8 cellular contexts compared by ENCODE assay signal in the genomic region with DNA sequence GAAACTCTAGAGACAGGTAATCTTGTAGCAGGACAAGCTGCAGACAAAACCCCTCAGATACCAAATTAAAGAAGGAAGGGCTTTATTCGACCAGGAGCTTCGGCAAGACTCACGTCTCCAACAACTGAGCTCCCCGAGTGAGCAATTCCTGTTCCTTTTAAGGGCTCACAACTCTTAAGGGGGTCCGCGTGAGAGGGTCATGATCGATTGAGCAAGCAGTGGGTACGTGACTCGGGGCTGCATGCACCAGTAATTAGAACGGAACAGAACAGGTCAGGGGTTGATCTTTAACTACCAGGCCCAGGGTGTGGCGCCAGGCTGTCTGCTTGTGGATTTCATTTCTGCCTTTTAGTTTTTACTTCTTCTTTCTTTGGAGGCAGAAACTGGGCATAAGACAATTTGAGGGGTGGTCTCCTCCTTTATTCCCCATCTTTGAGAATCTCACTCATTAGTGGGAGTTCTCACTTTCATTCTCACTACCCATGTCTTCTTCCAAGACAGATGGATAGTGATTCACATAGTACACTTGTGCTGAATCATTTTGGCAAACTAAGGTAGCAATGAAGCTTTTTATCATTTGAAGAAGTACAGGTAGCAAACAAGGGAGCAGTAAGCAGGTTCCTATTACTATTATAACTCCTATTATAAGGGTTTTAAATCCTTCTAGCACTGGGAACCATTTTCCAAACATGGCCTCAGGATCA. TPM values are rescaled to one million over a fixed set of nuclear protein-coding genes. Genes with fewer than 3 reads are reported as not detected.
DNase-seq lines count a peak whose midpoint lies in the region; ATAC-seq and TF ChIP-seq lines count a peak whose summit lies in the region.
"Not testable (repeated sequence)": the region's sequence is repeated elsewhere in the genome, so short reads cannot be mapped to it uniquely, and the experiment has no call there.

No MANE protein-coding gene starts in this region.

- TF ChIP-seq CTCF in OCI-LY3 (IDR thresholded peaks at IDR 0.05; ENCODE audit: low read depth, low read length); colonic mucosa (IDR thresholded peaks at IDR 0.05); type B pancreatic cell (conservative IDR thresholded peaks at IDR 0.05): not testable (repeated sequence)

- not testable (repeated sequence) for H3K27me3 ChIP-seq in OCI-LY3 (ENCODE audit: low read depth, low read length); colonic mucosa; mucosa of rectum (ENCODE audit: control insufficient read depth in 2 of 2, insufficient read depth in 2 of 2, low read length in 2 of 2)

- not testable (repeated sequence) for H3K4me3 Mint-ChIP-seq in type B pancreatic cell

- in situ Hi-C loops in ACHN (cut with HindIII; ENCODE audit: low pct_ligation_motif_present, low pct_unique_long_range_greater_than_20kb, low sequenced_read_pairs), result not testable (repeated sequence)

- peak overlapping the region; percentile 21; the same call in 1 of the 2 replicates for H3K9ac ChIP-seq in OCI-LY3 (ENCODE audit: low read length)
- peak overlapping the region in 1 of 2 donors; percentile 27 for H3K9ac ChIP-seq in colonic mucosa (ENCODE audit: low read depth in 2 of 2, low read length in 2 of 2)
- H3K9ac ChIP-seq in mucosa of rectum (ENCODE audit: low read depth in 1 of 2, low read length in 2 of 2), result not testable (repeated sequence)

- not testable (repeated sequence) for H3K36me3 Mint-ChIP-seq in type B pancreatic cell

- peaks cover 27% of the 10 kb centered on the region for H3K4me1 ChIP-seq in OCI-LY3 (ENCODE audit: low read length)
- H3K4me1 ChIP-seq in colonic mucosa, result not testable (repeated sequence)
- peaks cover 5 to 12% of the 10 kb centered on the region in 2 donors for H3K4me1 ChIP-seq in mucosa of rectum (ENCODE audit: control insufficient read depth in 2 of 2, insufficient read depth in 2 of 2, low read length in 2 of 2)

- intact Hi-C loops in colonic mucosa (cut with DNase I); left colon (cut with DNase I, micrococcal nuclease): not testable (repeated sequence)

- ATAC-seq in GM18909 (IDR thresholded peaks at IDR 0.05; ENCODE audit: poor library complexity, unreplicated experiment) (peak; percentile 27), HG02678 (IDR thresholded peaks at IDR 0.05; ENCODE audit: unreplicated experiment) (peak; percentile 23), left colon (peak; percentile 87)

- H3K36me3 ChIP-seq in OCI-LY3 (replicated peaks; ENCODE audit: low read depth, low read length), result peaks cover 11% of the 10 kb centered on the region
- H3K36me3 ChIP-seq in colonic mucosa; mucosa of rectum (ENCODE audit: control insufficient read depth in 2 of 2, insufficient read depth in 2 of 2, low read length in 2 of 2): not testable (repeated sequence)

- H3K9me3 Mint-ChIP-seq in type B pancreatic cell, result not testable (repeated sequence)

- peak overlapping the region; percentile 35 for H3K27ac Mint-ChIP-seq in type B pancreatic cell

- H3K4me1 Mint-ChIP-seq in type B pancreatic cell (ENCODE audit: unreplicated experiment), result not testable (repeated sequence)

- peak overlapping the region; percentile 78 for H3K27ac ChIP-seq in OCI-LY3 (ENCODE audit: low read length)
- H3K27ac ChIP-seq in colonic mucosa, result peak overlapping the region; percentile 75
- H3K27ac ChIP-seq in mucosa of rectum (ENCODE audit: low read depth in 2 of 2, low read length in 2 of 2), result peak overlapping the region; percentile 38 to 67

- H3K4me2 ChIP-seq in OCI-LY3 (ENCODE audit: low read length), result peak overlapping the region; percentile 25

- not testable (repeated sequence) for H3K27me3 Mint-ChIP-seq in type B pancreatic cell

- DNase-seq in ACHN (peak; percentile 66), colonic mucosa (peak; percentile 59), left colon (peak in 1 of 2 donors; percentile 31)
- not testable (repeated sequence) for DNase-seq in type B pancreatic cell (ENCODE audit: extremely low spot score, unreplicated experiment)

- H3K9me3 ChIP-seq in OCI-LY3 (ENCODE audit: insufficient read depth, low read length), result peaks cover 11% of the 10 kb centered on the region; the same call in 1 of the 2 replicates
- not testable (repeated sequence) for H3K9me3 ChIP-seq in colonic mucosa; mucosa of rectum (ENCODE audit: control insufficient read depth in 2 of 2, low read length in 2 of 2)

- H3K79me2 ChIP-seq in OCI-LY3 (ENCODE audit: low read length), result not testable (repeated sequence)

- peak overlapping the region; percentile 64 for H2AFZ ChIP-seq in OCI-LY3 (ENCODE audit: low read depth, low read length)

- not testable (repeated sequence) for H4K20me1 ChIP-seq in OCI-LY3 (ENCODE audit: insufficient read depth, low read length)

- peak overlapping the region; percentile 15; the same call in 1 of the 2 replicates for H3K4me3 ChIP-seq in OCI-LY3 (ENCODE audit: low read length)
- H3K4me3 ChIP-seq in colonic mucosa; mucosa of rectum (ENCODE audit: low read length in 2 of 2): not testable (repeated sequence)

RNA-seq across cellular contexts. Expression of a gene that starts 59.8 kb away (rescaled TPM):
- total RNA-seq in colonic mucosa, result 10 to 100 TPM; 23.5 to 56.0 TPM
- total RNA-seq in left colon, result 10 to 100 TPM; 16.0 to 26.6 TPM
- 27.5 and 29.4 TPM in 2 replicates for total RNA-seq in type B pancreatic cell (ENCODE audit: low replicate concordance)

Comparison
In these comparisons a context has a peak if more than half of its experiments do, and no peak if none do; other contexts are left out.
1. ATAC-seq: peak in every context shown above with its lines; median percentile 87 in left colon; 27 in GM18909; 23 in HG02678.